11 cellular contexts compared by ENCODE assay signal in the genomic region with DNA sequence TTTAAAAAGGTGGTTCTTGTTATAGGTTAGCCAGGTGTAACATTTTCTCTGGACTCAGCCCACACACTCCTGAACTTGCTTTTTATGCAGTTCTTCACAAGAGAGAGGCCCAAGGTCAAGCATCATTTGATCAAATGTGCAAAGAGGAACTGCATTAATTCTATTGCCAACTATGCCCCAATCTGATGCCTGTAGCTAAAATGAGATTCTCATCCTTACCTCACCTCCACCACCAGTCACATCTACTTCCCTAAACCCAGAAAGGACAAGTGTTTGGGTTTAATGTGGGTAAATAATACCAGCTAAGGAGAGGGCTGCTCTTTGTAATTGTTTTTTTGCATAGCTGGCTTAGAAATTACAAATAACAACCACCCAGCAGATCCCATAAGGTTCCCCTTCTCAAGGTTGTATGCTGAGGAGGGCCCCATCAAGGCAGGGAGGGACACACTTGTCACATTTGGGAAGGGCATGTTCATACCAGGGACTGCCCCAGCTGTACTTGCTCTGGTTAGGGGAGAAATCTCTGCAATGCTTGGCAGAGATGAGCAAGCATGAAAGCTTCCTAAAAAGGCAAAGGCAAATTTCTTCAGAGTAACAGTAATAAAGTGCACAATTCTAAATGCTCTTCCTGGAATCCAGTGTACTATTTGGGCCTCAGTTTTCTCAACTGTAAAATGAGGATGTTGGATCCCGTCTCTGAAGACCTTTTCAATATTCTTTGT.
A peak's percentile ranks its signal among the peaks of the same experiment; 100 is the strongest.
DNase-seq lines count a peak whose midpoint lies in the region; ATAC-seq and FAIRE-seq lines count a peak whose summit lies in the region.
"Had no signal": no experiment of that assay in that cellular context is flagged by ENCODE, and none has a peak within 500 bp of the region (broad histone marks: within the 10 kb centered on the region; RNA-seq: fewer than 3 reads in every experiment).

No MANE protein-coding gene starts in this region.

- peak overlapping the region; percentile 16 for H3K4me3 Mint-ChIP-seq in activated T-cell treated with anti-CD3 and anti-CD28 coated beads, Interleukin-2, amount 50 U/mL, for 24 hours
- H3K4me3 Mint-ChIP-seq in T-cell = peak overlapping the region in 1 of 3 donors; percentile 68

- peaks cover 94% of the 10 kb centered on the region for H3K4me1 Mint-ChIP-seq in activated T-cell treated with anti-CD3 and anti-CD28 coated beads, Interleukin-2, amount 50 U/mL, for 24 hours (ENCODE audit: low read depth)
- H3K4me1 Mint-ChIP-seq in T-cell = peaks cover 95 to 98% (median 96%) of the 10 kb centered on the region in 3 donors

- H3K36me3 Mint-ChIP-seq in activated T-cell treated with anti-CD3 and anti-CD28 coated beads, Interleukin-2, amount 50 U/mL, for 24 hours (ENCODE audit: low read depth) = peaks cover 98% of the 10 kb centered on the region
- H3K36me3 Mint-ChIP-seq in T-cell = peaks cover 75% of the 10 kb centered on the region

- no peaks in the 10 kb centered on the region for H3K9me3 ChIP-seq in iPS-15b (ENCODE audit: control insufficient read depth, insufficient read depth, low read length)
- H3K9me3 ChIP-seq: HAP-1 had no signal

- DNase-seq in activated T-cell treated with anti-CD3 and anti-CD28 coated beads, Interleukin-2, amount 50 U/mL, for 24 hours = no peak
- DNase-seq in activated T-cell treated with anti-CD3 and anti-CD28 coated beads, Interleukin-2, amount 50 U/mL, for 48 hours = no peak
- DNase-seq in T-cell (no peak), substantia nigra (lab: John Stamatoyannopoulos, UW) (no peak), HTR-8/SVneo (ENCODE audit: insufficient read length, low spot score) (no peak), NCI-H2081 treated with DMSO at 0.1 percent for 48 hours (lab: John Stamatoyannopoulos, UW) (no peak)
- DNase-seq in effector CD8-positive, alpha-beta T cell (lab: John Stamatoyannopoulos, UW) = no peak
- DNase-seq: NCI-H524 treated with DMSO at 0.1 percent for 48 hours, WERI-Rb-1 had no signal

- H3K27me3 ChIP-seq in iPS-15b (ENCODE audit: control insufficient read depth, insufficient read depth, low read length) = no peaks in the 10 kb centered on the region

- no peak overlapping the region for H3K4me3 ChIP-seq in iPS-15b (ENCODE audit: low read depth, low read length)
- H3K4me3 ChIP-seq: HAP-1 had no signal

- no peaks in the 10 kb centered on the region for H3K36me3 ChIP-seq in iPS-15b (ENCODE audit: control insufficient read depth, insufficient read depth, low read length)
- H3K36me3 ChIP-seq: HAP-1, WERI-Rb-1 had no signal

- H3K27ac ChIP-seq in substantia nigra (ENCODE audit: low read depth, low read length, poor library complexity, severe bottlenecking) = peak overlapping the region; percentile 81
- H3K27ac ChIP-seq: WERI-Rb-1 had no signal

- H3K4me1 ChIP-seq in iPS-15b (ENCODE audit: control insufficient read depth, insufficient read depth, low read length) = peaks cover 2% of the 10 kb centered on the region

- POLR2A ChIA-PET in T-cell (lab: Charles Lee) = interaction anchor here in 1 of 2 donors (0.5 kb wide), 1 partner anchor 235 kb away, joined by 4 read pairs; no protein-coding TSS in a partner anchor

- ATAC-seq in T-cell (replicated peaks in 1 of 4) = no peak

- no peak for FAIRE-seq in HTR-8/SVneo (lab: Jason Lieb, UNC)

- CTCF ChIA-PET in T-cell (lab: Charles Lee) = interaction anchor here in 1 of 2 donors (1.0 kb wide), 1 partner anchor 9 kb away, joined by 3 read pairs; no protein-coding TSS in a partner anchor

- H3K27me3 Mint-ChIP-seq in activated T-cell treated with anti-CD3 and anti-CD28 coated beads, Interleukin-2, amount 50 U/mL, for 24 hours = no peaks in the 10 kb centered on the region
- no peaks in the 10 kb centered on the region for H3K27me3 Mint-ChIP-seq in T-cell

- H3K9ac ChIP-seq in iPS-15b (ENCODE audit: low read depth, low read length) = peak overlapping the region; percentile 16

- no peaks in the 10 kb centered on the region for H3K9me3 Mint-ChIP-seq in activated T-cell treated with anti-CD3 and anti-CD28 coated beads, Interleukin-2, amount 50 U/mL, for 24 hours
- no peaks in the 10 kb centered on the region for H3K9me3 Mint-ChIP-seq in T-cell

- H3K27ac Mint-ChIP-seq in activated T-cell treated with anti-CD3 and anti-CD28 coated beads, Interleukin-2, amount 50 U/mL, for 24 hours = peak overlapping the region; percentile 89
- peak overlapping the region; percentile 82 for H3K27ac Mint-ChIP-seq in T-cell
